Comparison of ENCODE assay signal across 8 cellular contexts in the genomic region with DNA sequence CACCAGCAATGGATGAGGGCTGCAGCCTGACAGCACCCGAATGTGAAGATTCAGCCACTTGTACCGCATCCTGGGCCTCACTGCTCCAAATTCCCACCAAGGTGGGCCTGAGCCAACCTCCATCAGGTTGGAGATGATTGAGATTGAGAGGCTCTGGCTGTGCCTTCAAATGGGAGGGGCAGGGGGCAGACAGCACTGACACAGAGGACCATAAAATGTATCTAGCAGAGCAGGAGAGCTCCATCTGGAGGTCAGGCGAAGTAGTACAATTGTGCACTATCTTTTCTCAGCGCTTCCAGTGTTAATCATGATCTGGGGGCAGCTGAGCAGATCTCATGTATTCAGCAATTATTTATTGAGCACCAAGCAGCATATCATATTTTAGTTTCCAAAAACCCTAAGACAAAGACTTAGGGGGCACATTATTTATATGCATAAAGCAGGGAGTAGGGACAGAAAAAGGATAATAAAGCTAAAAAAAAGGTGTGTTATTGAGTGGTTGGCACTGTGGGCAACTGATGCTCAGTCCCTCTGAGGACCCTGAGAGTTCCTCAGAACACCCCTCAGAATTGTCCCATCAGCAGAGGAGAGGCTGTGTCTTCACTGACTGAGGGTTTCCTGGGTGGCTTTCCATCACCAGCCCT. TPM values are rescaled to one million over a fixed set of nuclear protein-coding genes. Genes with fewer than 3 reads are reported as not detected.
DNase-seq lines count a peak whose midpoint lies in the region; ATAC-seq and TF ChIP-seq lines count a peak whose summit lies in the region.

No MANE protein-coding gene starts in this region.

- no peaks in the 10 kb centered on the region for H3K9me3 ChIP-seq in thoracic aorta

- CTCF ChIA-PET in AG04449 (lab: Yijun Ruan, JAX) = interaction anchor here (0.7 to 7.2 kb wide), 39 partner anchors 9 to 234 kb away, joined by 3 to 74 read pairs (median 5); no protein-coding TSS in a partner anchor

- DNase-seq in AG04449 (ENCODE audit: low read depth, low spot score) (no peak), NCI-H128 (lab: John Stamatoyannopoulos, UW; ENCODE audit: unreplicated experiment) (peak; percentile 0), dorsolateral prefrontal cortex (peak in 3 of 10 donors; percentile 28 to 35 (median 28)), mucosa of gallbladder (ENCODE audit: low spot score) (peak; percentile 31), thoracic aorta (ENCODE audit: low spot score) (no peak)
- DNase-seq in activated CD4-positive, alpha-beta T cell treated with anti-CD3 and anti-CD28 coated beads for 4 hours = peak; percentile 20 to 49

- H3K36me3 ChIP-seq in thoracic aorta = no peaks in the 10 kb centered on the region

- peak; percentile 78 for ATAC-seq in GM18498 (IDR thresholded peaks at IDR 0.05; ENCODE audit: unreplicated experiment)
- peak; percentile 79 for ATAC-seq in HG02763 (IDR thresholded peaks at IDR 0.05; ENCODE audit: unreplicated experiment)
- ATAC-seq in thoracic aorta (ENCODE audit: insufficient number of reproducible peaks, low FRiP score, low read depth) = no peak

- H3K4me3 ChIP-seq in AG04449 (ENCODE audit: low read depth, low read length) (no peak overlapping the region), dorsolateral prefrontal cortex (no peak overlapping the region), thoracic aorta (no peak overlapping the region)

- POLR2A ChIA-PET in AG04449 (lab: Yijun Ruan, JAX) = no interaction called here

- peak; percentile 60 for TF ChIP-seq CTCF in AG04449 (IDR thresholded peaks at IDR 0.05; ENCODE audit: insufficient read depth, low read length, missing control alignments)
- TF ChIP-seq CTCF in dorsolateral prefrontal cortex (IDR thresholded peaks at IDR 0.05 in 54 of 56, conservative IDR thresholded peaks at IDR 0.05 in 2 of 56; ENCODE audit: low read depth in 1 of 56, partially characterized antibody in 56 of 56) = peak; percentile 35 to 75 (median 64)
- TF ChIP-seq CTCF in thoracic aorta (IDR thresholded peaks at IDR 0.05) = peak; percentile 52

- H3K27me3 ChIP-seq in dorsolateral prefrontal cortex (peaks cover 0 to 2% (median 0%) of the 10 kb centered on the region in 45 donors), thoracic aorta (replicated peaks; ENCODE audit: insufficient read depth) (no peaks in the 10 kb centered on the region)

- H3K27ac ChIP-seq in dorsolateral prefrontal cortex (no peak overlapping the region), thoracic aorta (peak overlapping the region; percentile 55 to 63)

- intact Hi-C loops in dorsolateral prefrontal cortex (cut with DNase I) = loop anchor here in 1 of 2 donors (10.0 kb wide), 1 partner anchor 161 kb away; no protein-coding TSS in a partner anchor

- H3K4me1 ChIP-seq in thoracic aorta (ENCODE audit: control insufficient read depth in 1 of 2, low read depth in 2 of 2) = peaks cover 59 to 82% of the 10 kb centered on the region in 2 donors

RNA-seq across cellular contexts. Expression of gene C1QTNF7, which starts 31.6 kb away (rescaled TPM):
- total RNA-seq in dorsolateral prefrontal cortex (1 to 10 TPM in 27 of 120 experiments, under 1 TPM in 89, not detected in 4; 0.11 to 3.1 (median 0.62) TPM), mucosa of gallbladder (28.2 TPM), thoracic aorta (10 to 100 TPM; 18.2 to 24.0 TPM)

Comparison
In these comparisons a context has a peak if more than half of its experiments do, and no peak if none do; other contexts are left out.
1. DNase-seq: peak in NCI-H128 (single experiment), activated CD4-positive, alpha-beta T cell treated with anti-CD3 and anti-CD28 coated beads for 4 hours (2 of 2) and mucosa of gallbladder (single experiment); none in AG04449 (single experiment) and thoracic aorta (single experiment).
2. H3K27ac ChIP-seq: peak in thoracic aorta (2 of 2); none in dorsolateral prefrontal cortex (0 of 59).
3. Peak in every context shown above with its lines, with median percentiles within 50 percentile points of each other: CTCF ChIP-seq.